In the genomic region with DNA sequence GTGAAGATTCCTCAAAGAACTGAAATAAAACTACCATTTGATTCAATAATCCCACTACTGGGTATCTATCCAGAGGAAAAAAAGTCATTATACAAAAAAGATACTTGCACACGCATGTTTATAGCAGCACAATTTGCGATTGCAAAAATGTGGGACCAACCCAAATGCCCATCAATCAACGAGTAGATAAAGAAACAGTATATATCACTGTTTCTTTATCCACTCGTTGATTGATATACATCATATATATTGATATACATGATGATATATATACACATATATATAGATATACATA, we compare ENCODE assay signal across 12 cellular contexts. TPM values are rescaled to one million over a fixed set of nuclear protein-coding genes. Genes with fewer than 3 reads are reported as not detected.
"Had no signal": no experiment of that assay in that cellular context is flagged by ENCODE, and none has a peak within 500 bp of the region (broad histone marks: within the 10 kb centered on the region; RNA-seq: fewer than 3 reads in every experiment).

No MANE protein-coding gene starts in this region.

- H3K36me3 ChIP-seq: HAP-1 had no signal

- H3K27ac ChIP-seq: GM23248 had no signal

- H3K4me2 ChIP-seq: GM23338 had no signal

- H2AFZ ChIP-seq: GM23248, GM23338 had no signal

- DNase-seq: GM23248, GOT3, H7, H9, HCEC 1CT, HFFc6 had no signal

- FAIRE-seq: H1, H54 had no signal

- H3K9ac ChIP-seq: GM23248 had no signal

- ATAC-seq: GM23338, HCT116 had no signal

- H3K4me3 ChIP-seq: GM23248, GM23338, HAP-1 had no signal

- H3K9me3 ChIP-seq: HAP-1 had no signal

RNA-seq across cellular contexts. Expression of gene AFP, which starts 13.6 kb away (rescaled TPM):
- total RNA-seq: GM23248 had no signal

RNA-seq across cellular contexts. Expression of gene ALB, which starts 18.3 kb away (rescaled TPM):
- total RNA-seq: GM23248, GM23338, H1, H4, H9, HFFc6 had no signal
- polyA plus RNA-seq: GM23248, GM23338 had no signal

RNA-seq across cellular contexts. Expression of gene AFM, which starts 59.1 kb away (rescaled TPM):
- total RNA-seq: GM23248, GM23338, H1, H4, H7, H9, HFFc6 had no signal
- polyA plus RNA-seq: GM23248, GM23338, H1 had no signal
